ENCODE assay signal across 10 cellular contexts in the genomic region with DNA sequence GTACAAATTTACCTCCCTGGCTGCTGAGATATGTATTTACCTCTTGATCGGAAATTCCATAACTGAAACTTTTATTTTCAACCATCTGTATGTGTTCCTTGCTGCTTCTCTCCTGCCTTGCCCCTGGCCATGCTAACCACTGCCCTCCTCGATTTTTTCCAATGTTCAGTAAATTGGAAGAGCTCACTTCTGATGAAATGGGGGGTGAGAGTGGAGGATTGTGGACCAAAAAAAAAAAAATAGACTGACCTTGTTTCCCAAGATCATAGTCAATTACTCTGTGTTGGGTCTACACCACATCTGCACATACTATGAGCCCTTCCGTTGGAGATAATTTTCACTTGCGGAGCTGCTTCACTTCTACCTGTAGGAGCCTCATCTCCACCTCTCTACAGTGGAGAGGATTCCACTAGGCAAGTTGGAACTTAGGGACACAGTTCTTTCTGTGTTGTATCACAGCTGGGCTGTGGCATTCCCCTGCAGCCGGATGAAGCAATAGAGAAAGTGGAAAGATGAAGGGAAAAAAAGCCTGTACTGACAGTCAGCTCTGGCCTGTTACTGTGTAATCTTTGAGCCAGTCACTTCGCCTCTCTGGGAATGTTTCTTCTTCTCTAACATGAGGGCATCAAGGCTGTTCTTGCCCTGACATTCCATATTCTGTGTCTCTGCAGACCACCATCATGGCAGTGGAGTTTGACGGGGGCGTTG. TPM values are rescaled to one million over a fixed set of nuclear protein-coding genes. Genes with fewer than 3 reads are reported as not detected.
A peak's percentile ranks its signal among the peaks of the same experiment; 100 is the strongest.
DNase-seq lines count a peak whose midpoint lies in the region; ATAC-seq and TF ChIP-seq lines count a peak whose summit lies in the region.
"Had no signal": no experiment of that assay in that cellular context is flagged by ENCODE, and none has a peak within 500 bp of the region (broad histone marks: within the 10 kb centered on the region; RNA-seq: fewer than 3 reads in every experiment).

No MANE protein-coding gene starts in this region.

- no peaks in the 10 kb centered on the region for H3K27me3 ChIP-seq in GM06990 (replicated peaks; ENCODE audit: control insufficient read depth, insufficient read depth, low read length)
- no peaks in the 10 kb centered on the region for H3K27me3 ChIP-seq in Loucy (ENCODE audit: insufficient read depth, low read length, poor library complexity, severe bottlenecking)
- H3K27me3 ChIP-seq in skeletal muscle tissue (ENCODE audit: control insufficient read depth in 3 of 3, insufficient read depth in 3 of 3, low read length in 3 of 3), result no peaks in the 10 kb centered on the region

- H3K9me3 Mint-ChIP-seq in effector memory CD8-positive, alpha-beta T cell, result no peaks in the 10 kb centered on the region
- H3K9me3 Mint-ChIP-seq: endodermal cell had no signal

- H3K27ac ChIP-seq in skeletal muscle tissue (ENCODE audit: low read depth, low read length), result peak overlapping the region; percentile 95

- H3K36me3 ChIP-seq in GM06990 (ENCODE audit: control insufficient read depth, insufficient read depth, low read length) (peaks cover 22% of the 10 kb centered on the region), Loucy (ENCODE audit: insufficient read depth, low read length) (peaks cover 21% of the 10 kb centered on the region; the same call in 1 of the 2 replicates), skeletal muscle tissue (ENCODE audit: control insufficient read depth in 3 of 3, insufficient read depth in 3 of 3, low read length in 3 of 3) (peaks cover 10 to 24% (median 15%) of the 10 kb centered on the region in 3 donors)

- no peaks in the 10 kb centered on the region for H3K9me2 ChIP-seq in Loucy (replicated peaks; ENCODE audit: low read depth, low read length)

- DNase-seq in GM06990 (ENCODE audit: extremely low read depth, insufficient read length) (no peak), anterior cingulate cortex (lab: John Stamatoyannopoulos, UW) (no peak), retina (no peak)
- DNase-seq in effector memory CD8-positive, alpha-beta T cell, result no peak
- DNase-seq: activated gamma-delta T cell, endodermal cell, NCI-H1092 treated with DMSO at 0.1 percent for 48 hours had no signal

- peaks cover 55 to 67% of the 10 kb centered on the region in 2 donors for H3K4me1 Mint-ChIP-seq in effector memory CD8-positive, alpha-beta T cell (ENCODE audit: low read depth in 2 of 2)

- peak overlapping the region; percentile 99 for H3K9ac ChIP-seq in Loucy (ENCODE audit: low read depth, low read length, poor library complexity, severe bottlenecking)
- no peak overlapping the region for H3K9ac ChIP-seq in skeletal muscle tissue (ENCODE audit: low read depth in 1 of 3, low read length in 3 of 3)

- peak overlapping the region; percentile 85 for H3K4me2 ChIP-seq in Loucy (ENCODE audit: low read depth, low read length, poor library complexity, severe bottlenecking)

- H3K4me3 ChIP-seq in GM06990 (replicated peaks; ENCODE audit: low read depth, low read length) (peak overlapping the region; percentile 96), Loucy (ENCODE audit: low read length, poor library complexity, severe bottlenecking) (peak overlapping the region; percentile 95), skeletal muscle tissue (ENCODE audit: low read length in 3 of 3) (no peak overlapping the region)

- no peaks in the 10 kb centered on the region for H3K27me3 Mint-ChIP-seq in effector memory CD8-positive, alpha-beta T cell

- no peak for TF ChIP-seq CTCF in GM06990 (IDR thresholded peaks at IDR 0.05; ENCODE audit: insufficient read depth, low read length, poor library complexity, severe bottlenecking)
- TF ChIP-seq CTCF in Loucy (conservative IDR thresholded peaks at IDR 0.05; ENCODE audit: low read length), result no peak

- peaks cover 67% of the 10 kb centered on the region for H3K4me1 ChIP-seq in Loucy (ENCODE audit: insufficient read depth, low read length, poor library complexity, severe bottlenecking)
- H3K4me1 ChIP-seq in skeletal muscle tissue (ENCODE audit: control insufficient read depth in 3 of 3, insufficient read depth in 3 of 3, low read length in 3 of 3), result peaks cover 15 to 44% (median 27%) of the 10 kb centered on the region in 3 donors

- H3K79me2 ChIP-seq in Loucy (ENCODE audit: insufficient read depth, low read length), result peaks cover 92% of the 10 kb centered on the region

- peak overlapping the region; percentile 98 to 100 for H3K27ac Mint-ChIP-seq in effector memory CD8-positive, alpha-beta T cell
- H3K27ac Mint-ChIP-seq: endodermal cell had no signal

- ATAC-seq in effector memory CD8-positive, alpha-beta T cell (replicated peaks), result no peak
- ATAC-seq in GM18907 (IDR thresholded peaks at IDR 0.05; ENCODE audit: unreplicated experiment), result no peak

- peak overlapping the region; percentile 98 to 100 for H3K4me3 Mint-ChIP-seq in effector memory CD8-positive, alpha-beta T cell
- H3K4me3 Mint-ChIP-seq: endodermal cell had no signal

- H4K20me1 ChIP-seq in Loucy (ENCODE audit: insufficient read depth, low read length, poor library complexity, severe bottlenecking), result peaks cover 31% of the 10 kb centered on the region

- H3K36me3 Mint-ChIP-seq in effector memory CD8-positive, alpha-beta T cell (ENCODE audit: insufficient read depth), result peaks cover 88% of the 10 kb centered on the region

- H3K9me3 ChIP-seq in Loucy (ENCODE audit: insufficient read depth, low read depth, low read length) (no peaks in the 10 kb centered on the region), skeletal muscle tissue (ENCODE audit: control insufficient read depth in 3 of 3, low read length in 3 of 3) (no peaks in the 10 kb centered on the region)

- H3F3A ChIP-seq in Loucy (ENCODE audit: low read depth), result peaks cover 5% of the 10 kb centered on the region; the same call in 1 of the 2 replicates

- H2AFZ ChIP-seq in Loucy (ENCODE audit: low read length), result no peak overlapping the region

RNA-seq across cellular contexts. Expression of a gene that starts 1.6 kb away (rescaled TPM):
- total RNA-seq in skeletal muscle tissue, result 7.8 TPM
- total RNA-seq: endodermal cell had no signal

RNA-seq across cellular contexts. Expression of a gene that starts 2.1 kb away (rescaled TPM):
- total RNA-seq in skeletal muscle tissue, result 14.1 TPM

RNA-seq across cellular contexts. Expression of a gene that starts 11.8 kb away (rescaled TPM):
- 18.8 TPM for total RNA-seq in skeletal muscle tissue

RNA-seq across cellular contexts. Expression of a gene that starts 17.1 kb away (rescaled TPM):
- 9.4 TPM for total RNA-seq in skeletal muscle tissue

RNA-seq across cellular contexts. Expression of a gene that starts 38.8 kb away (rescaled TPM):
- total RNA-seq in skeletal muscle tissue, result not detected
- total RNA-seq: endodermal cell had no signal

Comparison
In these comparisons a context has a peak if more than half of its experiments do, and no peak if none do; other contexts are left out.
1. H3K4me3 ChIP-seq: peak in GM06990 (single experiment) and Loucy (single experiment); none in skeletal muscle tissue (0 of 3).